17 cellular contexts compared by ENCODE assay signal in the genomic region with DNA sequence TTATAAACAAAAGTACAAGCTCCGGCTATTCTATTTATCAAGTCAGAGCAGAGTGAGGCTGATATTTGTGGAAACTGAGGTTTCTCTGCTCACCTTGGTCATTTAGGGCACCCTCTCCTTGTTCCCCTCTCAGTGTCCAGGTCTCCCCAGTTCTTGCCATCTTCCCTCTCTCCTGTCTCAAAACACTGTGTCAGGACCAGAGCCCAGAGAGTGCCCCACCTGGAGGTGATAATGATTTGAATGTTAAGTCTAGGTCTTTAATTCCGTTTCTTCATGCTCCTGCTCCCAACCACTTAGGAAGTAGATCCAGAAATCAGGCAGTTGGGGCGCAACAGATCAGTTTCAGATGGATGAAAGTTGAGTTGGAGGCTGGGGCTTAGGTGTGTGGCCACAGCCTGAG. TPM values are rescaled to one million over a fixed set of nuclear protein-coding genes. Genes with fewer than 3 reads are reported as not detected.
DNase-seq lines count a peak whose midpoint lies in the region; ATAC-seq and TF ChIP-seq lines count a peak whose summit lies in the region.
"Had no signal": no experiment of that assay in that cellular context is flagged by ENCODE, and none has a peak within 500 bp of the region (broad histone marks: within the 10 kb centered on the region; RNA-seq: fewer than 3 reads in every experiment).

No MANE protein-coding gene starts in this region.

- H3K27ac Mint-ChIP-seq in endodermal cell, result no peak overlapping the region
- H3K27ac Mint-ChIP-seq: CD14-positive monocyte had no signal

- peak overlapping the region; percentile 21 for H3K27ac ChIP-seq in AG04450 (ENCODE audit: low read depth, low read length)
- no peak overlapping the region for H3K27ac ChIP-seq in OCI-LY1 (ENCODE audit: low read depth, low read length, poor library complexity, severe bottlenecking)
- H3K27ac ChIP-seq in endodermal cell (ENCODE audit: low read depth, low read length), result no peak overlapping the region
- H3K27ac ChIP-seq: A549 had no signal

- no peak overlapping the region for H3K4me3 Mint-ChIP-seq in endodermal cell
- H3K4me3 Mint-ChIP-seq: CD14-positive monocyte had no signal

- H2AFZ ChIP-seq in OCI-LY1 (ENCODE audit: low read length), result no peak overlapping the region

- H3K9me2 ChIP-seq in OCI-LY1 (ENCODE audit: low read depth, low read length), result no peaks in the 10 kb centered on the region

- H4K20me1 ChIP-seq in OCI-LY1 (ENCODE audit: insufficient read depth, low read length), result no peaks in the 10 kb centered on the region

- no peak for DNase-seq in AG04450 (ENCODE audit: low read depth, low spot score)
- peak; percentile 12 for DNase-seq in H7
- peak; percentile 48 for DNase-seq in endodermal cell
- DNase-seq in erythroblast (lab: John Stamatoyannopoulos, UW), result no peak
- no peak for DNase-seq in NCI-H1048 (lab: John Stamatoyannopoulos, UW)
- no peak for DNase-seq in activated CD8-positive, alpha-beta memory T cell treated with anti-CD3 and anti-CD28 coated beads for 24 hours
- DNase-seq: DMS153; HCEC 1CT; NCI-H1417; NCI-H2029; NCI-H2171; NCI-H446 treated with DMSO at 0.1 percent for 48 hours; NK-92 treated with Interleukin-12 subunit alpha and Interleukin-12 subunit beta, amount 100 ng/mL, for 24 hours had no signal

- ATAC-seq in GM18519 (IDR thresholded peaks at IDR 0.05; ENCODE audit: low FRiP score, unreplicated experiment), result no peak

- TF ChIP-seq CTCF in AG04450 (IDR thresholded peaks at IDR 0.05; ENCODE audit: low read depth, low read length), result no peak
- peak; percentile 21; the same call in 1 of the 2 replicates for TF ChIP-seq CTCF in OCI-LY1 (IDR thresholded peaks at IDR 0.05; ENCODE audit: low read length)
- peak; percentile 52 for TF ChIP-seq CTCF in endodermal cell (conservative IDR thresholded peaks at IDR 0.05)

- WGBS in endodermal cell (ENCODE audit: insufficient coverage in 1 of 2, insufficient read length in 1 of 2), 2 experiments, result 98 to 100% methylated on average over 1 to 3 of the region's 3 CpGs

- H3K9ac ChIP-seq in OCI-LY1 (ENCODE audit: low read length) (no peak overlapping the region), endodermal cell (ENCODE audit: extremely low read depth, low read length, poor library complexity, severe bottlenecking) (no peak overlapping the region)

- H3K4me1 ChIP-seq in OCI-LY1 (ENCODE audit: insufficient read depth, low read length, severe bottlenecking) (peaks cover 22% of the 10 kb centered on the region), endodermal cell (ENCODE audit: control insufficient read depth, insufficient read depth, low read length) (no peaks in the 10 kb centered on the region)
- H3K4me1 ChIP-seq: A549 had no signal

- H3K27me3 Mint-ChIP-seq in endodermal cell (ENCODE audit: insufficient read depth), result no peaks in the 10 kb centered on the region

- H3K4me1 Mint-ChIP-seq in endodermal cell, result peaks cover 12% of the 10 kb centered on the region

- CTCF ChIA-PET in AG04450 (lab: Charles Lee), result no interaction called here

- H3K79me2 ChIP-seq in OCI-LY1 (ENCODE audit: insufficient read depth, low read length), result no peaks in the 10 kb centered on the region

- H3K9me3 Mint-ChIP-seq in endodermal cell, result no peaks in the 10 kb centered on the region
- H3K9me3 Mint-ChIP-seq: CD14-positive monocyte had no signal

- no peaks in the 10 kb centered on the region for H3F3A ChIP-seq in OCI-LY1 (ENCODE audit: insufficient read depth, low read length)

- no peak overlapping the region for H3K4me3 ChIP-seq in AG04450 (ENCODE audit: low read depth, low read length)
- no peak overlapping the region for H3K4me3 ChIP-seq in H7 (ENCODE audit: insufficient read depth, low read depth, low read length)
- no peak overlapping the region for H3K4me3 ChIP-seq in OCI-LY1 (ENCODE audit: low read depth, low read length, poor library complexity, severe bottlenecking)
- H3K4me3 ChIP-seq in endodermal cell (ENCODE audit: low read length), result no peak overlapping the region
- H3K4me3 ChIP-seq: A549 had no signal

- H3K27me3 ChIP-seq in AG04450 (ENCODE audit: control insufficient read depth, insufficient read depth, low read length) (no peaks in the 10 kb centered on the region), H7 (ENCODE audit: control insufficient read depth, insufficient read depth, low read length) (peaks cover 2% of the 10 kb centered on the region; the same call in 1 of the 2 replicates), OCI-LY1 (ENCODE audit: insufficient read depth, low read length) (no peaks in the 10 kb centered on the region), endodermal cell (ENCODE audit: control insufficient read depth, insufficient read depth, low read length, poor library complexity, severe bottlenecking) (no peaks in the 10 kb centered on the region)

- POLR2A ChIA-PET in AG04450 (lab: Yijun Ruan, JAX), result no interaction called here

- no peak for TF ChIP-seq POLR2A in erythroblast (IDR thresholded peaks at IDR 0.05; ENCODE audit: low read length)

- H3K4me2 ChIP-seq in OCI-LY1 (ENCODE audit: low read length), result no peak overlapping the region
- H3K4me2 ChIP-seq: A549 had no signal

- no peaks in the 10 kb centered on the region for H3K36me3 ChIP-seq in H7 (replicated peaks; ENCODE audit: control insufficient read depth, insufficient read depth, low read length)
- no peaks in the 10 kb centered on the region for H3K36me3 ChIP-seq in OCI-LY1 (ENCODE audit: insufficient read depth, low read length)
- no peaks in the 10 kb centered on the region for H3K36me3 ChIP-seq in endodermal cell (ENCODE audit: control insufficient read depth, insufficient read depth, low read length)

- H3K36me3 Mint-ChIP-seq in endodermal cell (ENCODE audit: low read depth), result no peaks in the 10 kb centered on the region
- H3K36me3 Mint-ChIP-seq: CD14-positive monocyte had no signal

- H3K9me3 ChIP-seq in AG04450 (ENCODE audit: control insufficient read depth, insufficient read depth, low read length), result no peaks in the 10 kb centered on the region; the same call in 1 of the 2 replicates
- no peaks in the 10 kb centered on the region for H3K9me3 ChIP-seq in OCI-LY1 (ENCODE audit: low read length)
- no peaks in the 10 kb centered on the region for H3K9me3 ChIP-seq in endodermal cell (ENCODE audit: control insufficient read depth, low read length)
- H3K9me3 ChIP-seq: A549 had no signal

RNA-seq across cellular contexts. Expression of a gene that starts 9.2 kb away (rescaled TPM):
- polyA plus RNA-seq in AG04450 (2011; rRNA removed), result 29.6 and 41.1 TPM in 2 replicates
- polyA minus RNA-seq in AG04450 (2011; rRNA and poly(A)+ RNA removed), result 74.7 and 85.1 TPM in 2 replicates
- 13.1 and 15.9 TPM in 2 replicates for total RNA-seq in H7 (2014; rRNA removed; shearing (Covaris generic))
- 10 to 100 TPM; 29.8 to 41.2 TPM for total RNA-seq in endodermal cell
- 24.9 TPM for polyA plus RNA-seq in endodermal cell (2013, experiment 1 of 2)
- 21.3 TPM for polyA plus RNA-seq in endodermal cell (2013, experiment 2 of 2)

RNA-seq across cellular contexts. Expression of a gene that starts 42.5 kb away (rescaled TPM):
- polyA plus RNA-seq in AG04450 (2011; rRNA removed), result 3.5 and 4.1 TPM in 2 replicates
- 3.7 and 7.4 TPM in 2 replicates for polyA minus RNA-seq in AG04450 (2011; rRNA and poly(A)+ RNA removed)
- total RNA-seq in H7 (2014; rRNA removed; shearing (Covaris generic)), result 2.7 and 4.2 TPM in 2 replicates
- 1 to 10 TPM; 6.2 to 6.5 TPM for total RNA-seq in endodermal cell
- 5.4 TPM for polyA plus RNA-seq in endodermal cell (2013, experiment 1 of 2)
- polyA plus RNA-seq in endodermal cell (2013, experiment 2 of 2), result 5.5 TPM

Comparison
In these comparisons a context has a peak if more than half of its experiments do, and no peak if none do; other contexts are left out.
1. DNase-seq: peak in H7 (single experiment) and endodermal cell (single experiment); none in AG04450 (single experiment), erythroblast (0 of 2), NCI-H1048 (single experiment) and activated CD8-positive, alpha-beta memory T cell treated with anti-CD3 and anti-CD28 coated beads for 24 hours (single experiment).